24 cellular contexts compared by ENCODE assay signal in the genomic region with DNA sequence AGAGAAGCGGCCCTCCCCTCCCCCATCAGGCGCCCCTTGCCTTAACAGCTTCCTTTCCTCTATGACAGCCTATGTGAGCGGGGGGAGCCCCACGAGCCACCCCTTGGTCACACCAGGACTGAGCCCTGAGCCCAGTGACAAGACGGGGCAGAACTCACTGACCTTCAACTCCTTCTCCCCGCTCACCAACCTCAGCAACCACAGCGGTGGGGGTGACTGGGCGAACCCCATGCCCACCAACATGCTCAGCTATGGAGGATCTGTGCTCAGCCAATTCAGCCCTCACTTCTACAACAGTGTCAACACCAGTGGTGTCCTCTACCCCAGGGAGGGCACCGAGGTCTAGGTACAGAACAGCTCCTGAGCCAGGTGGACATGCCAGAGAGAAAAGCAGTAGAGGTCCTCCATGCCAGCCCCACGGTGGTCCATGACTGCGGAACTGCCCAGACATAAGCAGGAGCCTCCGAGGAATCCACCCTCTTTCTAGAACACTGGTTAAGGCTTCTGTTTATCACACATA. TPM values are rescaled to one million over a fixed set of nuclear protein-coding genes. Genes with fewer than 3 reads are reported as not detected.
DNase-seq lines count a peak whose midpoint lies in the region; ATAC-seq and TF ChIP-seq lines count a peak whose summit lies in the region.
"Had no signal": no experiment of that assay in that cellular context is flagged by ENCODE, and none has a peak within 500 bp of the region (broad histone marks: within the 10 kb centered on the region; RNA-seq: fewer than 3 reads in every experiment).

No MANE protein-coding gene starts in this region.

- peaks cover 8% of the 10 kb centered on the region for H3K27me3 Mint-ChIP-seq in activated CD4-positive, alpha-beta memory T cell treated with anti-CD3 and anti-CD28 coated beads, Interleukin-2, amount 10 ng/mL, durations not matched to agents 7 days and 5 days
- H3K27me3 Mint-ChIP-seq in activated CD4-positive, alpha-beta memory T cell treated with anti-CD3 and anti-CD28 coated beads for 36 hours, result peaks cover 2% of the 10 kb centered on the region

- H3K36me3 Mint-ChIP-seq in activated CD4-positive, alpha-beta memory T cell treated with anti-CD3 and anti-CD28 coated beads, Interleukin-2, amount 10 ng/mL, durations not matched to agents 7 days and 5 days (ENCODE audit: low read depth), result no peaks in the 10 kb centered on the region
- no peaks in the 10 kb centered on the region for H3K36me3 Mint-ChIP-seq in activated CD4-positive, alpha-beta memory T cell treated with anti-CD3 and anti-CD28 coated beads for 36 hours

- H3K9me3 Mint-ChIP-seq in activated CD4-positive, alpha-beta memory T cell treated with anti-CD3 and anti-CD28 coated beads, Interleukin-2, amount 10 ng/mL, durations not matched to agents 7 days and 5 days, result no peaks in the 10 kb centered on the region
- no peaks in the 10 kb centered on the region for H3K9me3 Mint-ChIP-seq in activated CD4-positive, alpha-beta memory T cell treated with anti-CD3 and anti-CD28 coated beads for 36 hours

- DNase-seq in activated CD4-positive, alpha-beta memory T cell treated with anti-CD3 and anti-CD28 coated beads, Interleukin-2, amount 10 ng/mL, durations not matched to agents 7 days and 5 days, result peak; percentile 6
- no peak for DNase-seq in activated CD4-positive, alpha-beta memory T cell treated with anti-CD3 and anti-CD28 coated beads for 36 hours
- DNase-seq in activated CD8-positive, alpha-beta memory T cell treated with anti-CD3 and anti-CD28 coated beads, Interleukin-2, amount 50 U/mL, for 48 hours, result peak; percentile 43
- DNase-seq in islet precursor cell (peak; percentile 30), 8988T (no peak), GM10266 (ENCODE audit: extremely low spot score) (no peak)
- peak; percentile 12 for DNase-seq in stimulated activated CD8-positive, alpha-beta memory T cell treated with anti-CD3 and anti-CD28 coated beads, Interleukin-4, amount 100 ng/mL, for 48 hours
- DNase-seq: ACHN, BE2C, DMS153, DND-41, Kasumi-1, MV-4-11, NCI-H1105, NCI-H1436 treated with DMSO at 0.1 percent for 48 hours, NCI-H187 treated with DMSO at 0.1 percent for 48 hours, NCI-H524, NCI-H774, SJCRH30 had no signal

- POLR2A ChIA-PET in activated CD4-positive, alpha-beta memory T cell treated with anti-CD3 and anti-CD28 coated beads, Interleukin-2, amount 10 ng/mL, durations not matched to agents 7 days and 5 days (lab: Charles Lee), result no interaction called here
- POLR2A ChIA-PET in activated CD4-positive, alpha-beta memory T cell treated with anti-CD3 and anti-CD28 coated beads for 36 hours (lab: Charles Lee), result no interaction called here

- intact Hi-C loops in activated CD4-positive, alpha-beta memory T cell treated with anti-CD3 and anti-CD28 coated beads for 36 hours (cut with micrococcal nuclease), result loop anchor here (10.0 kb wide), 1 partner anchor 526 kb away; no protein-coding TSS in a partner anchor

- no peaks in the 10 kb centered on the region for H3K4me1 Mint-ChIP-seq in activated CD4-positive, alpha-beta memory T cell treated with anti-CD3 and anti-CD28 coated beads, Interleukin-2, amount 10 ng/mL, durations not matched to agents 7 days and 5 days
- H3K4me1 Mint-ChIP-seq in activated CD4-positive, alpha-beta memory T cell treated with anti-CD3 and anti-CD28 coated beads for 36 hours (ENCODE audit: low read depth), result no peaks in the 10 kb centered on the region

- CTCF ChIA-PET in activated CD4-positive, alpha-beta memory T cell treated with anti-CD3 and anti-CD28 coated beads, Interleukin-2, amount 10 ng/mL, durations not matched to agents 7 days and 5 days (lab: Charles Lee), result no interaction called here
- CTCF ChIA-PET in activated CD4-positive, alpha-beta memory T cell treated with anti-CD3 and anti-CD28 coated beads for 36 hours (lab: Charles Lee), result no interaction called here

- no peak for TF ChIP-seq CTCF in GM10266 (IDR thresholded peaks at IDR 0.05; ENCODE audit: control insufficient read depth, insufficient read depth, low read depth, missing control alignments)

- no peak overlapping the region for H3K4me3 Mint-ChIP-seq in activated CD4-positive, alpha-beta memory T cell treated with anti-CD3 and anti-CD28 coated beads, Interleukin-2, amount 10 ng/mL, durations not matched to agents 7 days and 5 days
- no peak overlapping the region for H3K4me3 Mint-ChIP-seq in activated CD4-positive, alpha-beta memory T cell treated with anti-CD3 and anti-CD28 coated beads for 36 hours

- no peak overlapping the region for H3K27ac Mint-ChIP-seq in activated CD4-positive, alpha-beta memory T cell treated with anti-CD3 and anti-CD28 coated beads, Interleukin-2, amount 10 ng/mL, durations not matched to agents 7 days and 5 days
- H3K27ac Mint-ChIP-seq in activated CD4-positive, alpha-beta memory T cell treated with anti-CD3 and anti-CD28 coated beads for 36 hours, result no peak overlapping the region

- no peak for ATAC-seq in HG03135 (IDR thresholded peaks at IDR 0.05; ENCODE audit: unreplicated experiment)
- ATAC-seq: K562, Right ventricle myocardium inferior had no signal

RNA-seq across cellular contexts. Expression of gene FOXI1, which starts 2.6 kb away (rescaled TPM):
- total RNA-seq in activated CD4-positive, alpha-beta memory T cell treated with anti-CD3 and anti-CD28 coated beads, Interleukin-2, amount 10 ng/mL, durations not matched to agents 7 days and 5 days, result not detected
- total RNA-seq in activated CD4-positive, alpha-beta memory T cell treated with anti-CD3 and anti-CD28 coated beads for 36 hours, result not detected
- total RNA-seq: K562, M059J, Right ventricle myocardium inferior, RPMI7951, SJCRH30 had no signal

Comparison
In these comparisons a context has a peak if more than half of its experiments do, and no peak if none do; other contexts are left out.
1. DNase-seq: peak in activated CD4-positive, alpha-beta memory T cell treated with anti-CD3 and anti-CD28 coated beads, Interleukin-2, amount 10 ng/mL, durations not matched to agents 7 days and 5 days (single experiment), activated CD8-positive, alpha-beta memory T cell treated with anti-CD3 and anti-CD28 coated beads, Interleukin-2, amount 50 U/mL, for 48 hours (single experiment), islet precursor cell (single experiment) and stimulated activated CD8-positive, alpha-beta memory T cell treated with anti-CD3 and anti-CD28 coated beads, Interleukin-4, amount 100 ng/mL, for 48 hours (single experiment); none in activated CD4-positive, alpha-beta memory T cell treated with anti-CD3 and anti-CD28 coated beads for 36 hours (single experiment), 8988T (single experiment) and GM10266 (single experiment).